In the genomic region with DNA sequence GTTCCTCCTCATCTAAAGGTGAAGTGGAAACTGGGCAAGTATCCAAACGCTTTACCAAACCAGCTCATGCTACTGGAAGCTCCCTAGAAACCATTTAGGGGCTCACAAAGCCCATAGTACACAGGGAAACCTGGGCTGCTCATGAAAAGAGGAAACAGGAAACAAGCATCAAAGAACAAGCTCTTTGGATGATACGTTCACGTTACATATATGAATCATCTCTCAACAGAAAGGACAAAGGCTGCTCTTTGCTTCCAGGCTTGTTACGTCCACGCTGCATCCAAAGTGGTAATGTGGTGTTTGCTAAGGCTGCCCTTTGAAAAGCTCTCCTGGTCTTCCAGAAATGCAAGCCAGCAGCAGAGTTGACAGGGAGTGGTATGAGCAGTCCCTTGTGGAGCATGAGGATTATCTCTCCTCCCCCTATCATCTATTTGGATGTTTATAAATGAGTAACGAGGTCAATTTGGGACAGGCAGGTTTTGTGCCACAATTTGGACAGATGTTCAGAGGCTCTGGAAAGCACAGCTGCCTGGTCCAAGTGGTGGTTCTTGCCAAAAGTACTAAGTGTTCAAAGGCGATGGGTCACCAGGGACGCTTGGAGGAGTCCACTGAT, we compare ENCODE assay signal across 10 cellular contexts.
A peak's percentile ranks its signal among the peaks of the same experiment; 100 is the strongest.
DNase-seq lines count a peak whose midpoint lies in the region; ATAC-seq lines count a peak whose summit lies in the region.
"Had no signal": no experiment of that assay in that cellular context is flagged by ENCODE, and none has a peak within 500 bp of the region (broad histone marks: within the 10 kb centered on the region; RNA-seq: fewer than 3 reads in every experiment).

No MANE protein-coding gene starts in this region.

- H3K4me1 Mint-ChIP-seq in stimulated activated effector memory CD8-positive, alpha-beta T cell treated with anti-CD3 and anti-CD28 coated beads, Interleukin-12 subunit alpha, Interleukin-12 subunit beta, amount 100 ng/mL, for 72 hours, result no peaks in the 10 kb centered on the region
- H3K4me1 Mint-ChIP-seq: neural progenitor cell had no signal

- peak; percentile 79 for ATAC-seq in GM21528 (IDR thresholded peaks at IDR 0.05; ENCODE audit: low FRiP score, unreplicated experiment)
- ATAC-seq in GM18858 (IDR thresholded peaks at IDR 0.05; ENCODE audit: unreplicated experiment), result no peak
- ATAC-seq in stimulated activated effector memory CD8-positive, alpha-beta T cell treated with anti-CD3 and anti-CD28 coated beads, Interleukin-12 subunit alpha, Interleukin-12 subunit beta, amount 100 ng/mL, for 72 hours, result no peak

- no peaks in the 10 kb centered on the region for H3K36me3 Mint-ChIP-seq in stimulated activated effector memory CD8-positive, alpha-beta T cell treated with anti-CD3 and anti-CD28 coated beads, Interleukin-12 subunit alpha, Interleukin-12 subunit beta, amount 100 ng/mL, for 72 hours
- H3K36me3 Mint-ChIP-seq: neural progenitor cell had no signal

- H3K9me3 Mint-ChIP-seq in stimulated activated effector memory CD8-positive, alpha-beta T cell treated with anti-CD3 and anti-CD28 coated beads, Interleukin-12 subunit alpha, Interleukin-12 subunit beta, amount 100 ng/mL, for 72 hours, result no peaks in the 10 kb centered on the region
- H3K9me3 Mint-ChIP-seq: neural progenitor cell had no signal

- DNase-seq in ELR (ENCODE audit: low read depth) (peak; percentile 0), NCI-H1092 (lab: John Stamatoyannopoulos, UW) (peak; percentile 97), dermis microvascular lymphatic vessel endothelial cell (ENCODE audit: low read depth in 2 of 2) (peak; percentile 5 to 45), SIG-M5 treated with dmso at 0.1 percent for 504 hours (lab: John Stamatoyannopoulos, UW; ENCODE audit: unreplicated experiment) (no peak), NK-92 (lab: John Stamatoyannopoulos, UW; ENCODE audit: unreplicated experiment) (no peak)
- no peak for DNase-seq in stimulated activated effector memory CD8-positive, alpha-beta T cell treated with anti-CD3 and anti-CD28 coated beads, Interleukin-12 subunit alpha, Interleukin-12 subunit beta, amount 100 ng/mL, for 72 hours (ENCODE audit: low spot score in 2 of 2)
- DNase-seq: hypothalamus had no signal

- no peak overlapping the region for H3K4me3 Mint-ChIP-seq in stimulated activated effector memory CD8-positive, alpha-beta T cell treated with anti-CD3 and anti-CD28 coated beads, Interleukin-12 subunit alpha, Interleukin-12 subunit beta, amount 100 ng/mL, for 72 hours
- H3K4me3 Mint-ChIP-seq: neural progenitor cell had no signal

- no peak overlapping the region for H3K27ac Mint-ChIP-seq in stimulated activated effector memory CD8-positive, alpha-beta T cell treated with anti-CD3 and anti-CD28 coated beads, Interleukin-12 subunit alpha, Interleukin-12 subunit beta, amount 100 ng/mL, for 72 hours
- H3K27ac Mint-ChIP-seq: neural progenitor cell had no signal

Comparison
In these comparisons a context has a peak if more than half of its experiments do, and no peak if none do; other contexts are left out.
1. DNase-seq: peak in ELR (single experiment), NCI-H1092 (single experiment) and dermis microvascular lymphatic vessel endothelial cell (2 of 2); none in SIG-M5 treated with dmso at 0.1 percent for 504 hours (single experiment), NK-92 (single experiment) and stimulated activated effector memory CD8-positive, alpha-beta T cell treated with anti-CD3 and anti-CD28 coated beads, Interleukin-12 subunit alpha, Interleukin-12 subunit beta, amount 100 ng/mL, for 72 hours (0 of 2).